In genomic region chr1:203671808-203672207, GRCh38 we compare ENCODE assay signal across 1 cellular context.
TF ChIP-seq lines count a peak whose summit lies in the region.

No MANE protein-coding gene starts in this region.

TF ChIP-seq in IMR-90, 13 proteins besides CTCF, POLR2A, EP300 and RAD21:
- TF ChIP-seq RFX5 (IDR thresholded peaks at IDR 0.05; ENCODE audit: low read depth, low read length) (no peak), FOS (IDR thresholded peaks at IDR 0.05; ENCODE audit: low read depth, low read length) (no peak), CEBPB (IDR thresholded peaks at IDR 0.05; ENCODE audit: low read depth, low read length) (no peak), SMC3 (IDR thresholded peaks at IDR 0.05; ENCODE audit: low read depth, low read length) (no peak), CHD1 (IDR thresholded peaks at IDR 0.05; ENCODE audit: low read depth, low read length) (no peak), MAFK (IDR thresholded peaks at IDR 0.05; ENCODE audit: low read depth, low read length) (no peak), RCOR1 (IDR thresholded peaks at IDR 0.05; ENCODE audit: insufficient replicate concordance, low read length) (no peak), MXI1 (IDR thresholded peaks at IDR 0.05; ENCODE audit: borderline replicate concordance, low read depth, low read length) (no peak), USF2 (IDR thresholded peaks at IDR 0.05; ENCODE audit: low read depth, low read length) (no peak), MAZ (IDR thresholded peaks at IDR 0.05; ENCODE audit: borderline replicate concordance, low read depth, low read length) (no peak), BHLHE40 (IDR thresholded peaks at IDR 0.05; ENCODE audit: low read depth, low read length) (no peak), NFE2L2 (IDR thresholded peaks at IDR 0.05; ENCODE audit: low read depth, low read length) (no peak), ELK1 (IDR thresholded peaks at IDR 0.05; ENCODE audit: borderline replicate concordance, low read depth, low read length) (no peak)
